ENCODE assay signal across 8 cellular contexts in the genomic region with DNA sequence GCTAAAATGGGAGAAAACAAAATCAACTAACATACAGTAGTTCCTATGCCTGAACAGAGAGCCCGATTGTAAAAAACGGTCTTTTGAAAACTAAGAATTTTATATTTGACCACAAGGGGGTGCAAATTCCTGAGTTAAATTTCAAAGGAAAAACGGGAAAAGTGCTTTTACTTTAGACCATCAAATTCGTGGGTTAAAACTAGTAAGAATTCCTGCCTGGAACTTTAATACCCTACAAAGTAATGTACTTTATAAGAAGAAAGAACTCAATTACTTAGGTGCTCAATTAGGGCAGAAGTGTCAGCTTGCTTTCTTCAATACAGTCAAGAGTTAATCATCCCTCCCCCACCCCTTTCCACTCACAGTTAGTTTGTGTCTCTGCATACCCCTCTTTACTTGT.
A peak's percentile ranks its signal among the peaks of the same experiment; 100 is the strongest.
DNase-seq lines count a peak whose midpoint lies in the region; TF ChIP-seq lines count a peak whose summit lies in the region.

No MANE protein-coding gene starts in this region.

- peaks cover 16% of the 10 kb centered on the region for H3K23me2 ChIP-seq in H9 (ENCODE audit: insufficient read length, low read depth, low read length, poor library complexity, severe bottlenecking)

- H3K36me3 ChIP-seq in WERI-Rb-1: peaks cover 6% of the 10 kb centered on the region

- H3K4me1 Mint-ChIP-seq in H9: peaks cover 6 to 13% of the 10 kb centered on the region in 2 experiments

- no peak overlapping the region for H2AFZ ChIP-seq in H9 (ENCODE audit: low read length)

- no peaks in the 10 kb centered on the region; a peak in 1 of 5 replicates for H3K9me3 Mint-ChIP-seq in H9

- H3K23ac ChIP-seq in H9 (ENCODE audit: insufficient read length, low read depth, low read length): no peak overlapping the region

- no peak overlapping the region for H4K5ac ChIP-seq in H9 (ENCODE audit: insufficient read length, low read depth, low read length)

- no peaks in the 10 kb centered on the region for H3K4me1 ChIP-seq in H9 (ENCODE audit: insufficient read depth, low read length)

- H3K9ac ChIP-seq in H9 (ENCODE audit: extremely low read depth, insufficient read length, low read length): no peak overlapping the region

- H2BK12ac ChIP-seq in H9 (ENCODE audit: insufficient read length, low read depth, low read length): no peak overlapping the region

- H3K36me3 Mint-ChIP-seq in H9 (ENCODE audit: insufficient read depth in 1 of 3, low read depth in 3 of 3): no peaks in the 10 kb centered on the region; a peak in 1 of 7 replicates

- H2BK5ac ChIP-seq in H9 (ENCODE audit: insufficient read length, low read length): no peak overlapping the region

- no peak overlapping the region for H3K4me2 ChIP-seq in H9 (ENCODE audit: insufficient read depth, insufficient read length, low read length)

- H3K9me3 ChIP-seq in H9 (ENCODE audit: control insufficient read depth, low read depth, low read length) (no peaks in the 10 kb centered on the region), WERI-Rb-1 (ENCODE audit: severe bottlenecking) (no peaks in the 10 kb centered on the region)

- H4K8ac ChIP-seq in H9 (replicated peaks; ENCODE audit: insufficient read length, low read depth, low read length): no peak overlapping the region

- DNase-seq in H9: no peak
- peak; percentile 35 for DNase-seq in SK-N-DZ (ENCODE audit: low spot score)
- peak; percentile 68 for DNase-seq in fibroblast of pulmonary artery (ENCODE audit: low read depth)
- no peak for DNase-seq in retinal pigment epithelial cell (ENCODE audit: low read depth)
- no peak for DNase-seq in UCSD-AML1 (lab: John Stamatoyannopoulos, UW; ENCODE audit: unreplicated experiment)
- DNase-seq in WERI-Rb-1: no peak
- no peak for DNase-seq in NCI-H187 (lab: John Stamatoyannopoulos, UW)

- WGBS in H9 (ENCODE audit: extremely low coverage, insufficient read length, low lambda C conversion rate): no CpG with 5 or more reads among the region's 4 CpGs

- no peaks in the 10 kb centered on the region for H4K20me1 ChIP-seq in H9 (ENCODE audit: control insufficient read depth, insufficient read depth, insufficient read length)

- H3K18ac ChIP-seq in H9 (ENCODE audit: insufficient read length, low read depth, low read length): no peak overlapping the region

- H3K79me1 ChIP-seq in H9 (ENCODE audit: insufficient read depth, low read depth, low read length, poor library complexity, severe bottlenecking): no peaks in the 10 kb centered on the region

- no peak overlapping the region for H4K91ac ChIP-seq in H9 (ENCODE audit: insufficient read length, low read depth, low read length)

- TF ChIP-seq CTCF in C4-2B (conservative IDR thresholded peaks at IDR 0.05): peak; percentile 68
- peak; percentile 79 for TF ChIP-seq CTCF in H9 (conservative IDR thresholded peaks at IDR 0.05)
- TF ChIP-seq CTCF in fibroblast of pulmonary artery (IDR thresholded peaks at IDR 0.05; ENCODE audit: low read length, missing control alignments): peak; percentile 46
- peak; percentile 41 for TF ChIP-seq CTCF in retinal pigment epithelial cell (conservative IDR thresholded peaks at IDR 0.05; ENCODE audit: low read depth, low read length)
- no peak for TF ChIP-seq CTCF in WERI-Rb-1 (IDR thresholded peaks at IDR 0.05; ENCODE audit: low read depth, low read length)

- H3K27me3 ChIP-seq in H9 (ENCODE audit: insufficient read depth, low read length): no peaks in the 10 kb centered on the region
- H3K27me3 ChIP-seq in WERI-Rb-1 (ENCODE audit: insufficient read depth, low read depth, severe bottlenecking): no peaks in the 10 kb centered on the region

- H3K4ac ChIP-seq in H9 (ENCODE audit: low read depth, low read length): no peak overlapping the region

- H2BK120ac ChIP-seq in H9 (ENCODE audit: low read depth, low read length, poor library complexity, severe bottlenecking): no peak overlapping the region

- 0 out of 2 replicates have a peak, but pooled peaks cover 2% of the 10 kb centered on the region for H3K79me2 ChIP-seq in H9 (ENCODE audit: insufficient read depth, low read length)

- no peak overlapping the region for H3K4me3 Mint-ChIP-seq in H9

- no peak overlapping the region for H2BK20ac ChIP-seq in H9 (ENCODE audit: low read depth, low read length, poor library complexity, severe bottlenecking)

- H3K27ac ChIP-seq in C4-2B (no peak overlapping the region), H9 (ENCODE audit: insufficient read length, low read depth, low read length) (no peak overlapping the region), WERI-Rb-1 (no peak overlapping the region)

- H3K14ac ChIP-seq in H9 (ENCODE audit: insufficient read depth, low read length): no peak overlapping the region

- H3K27ac Mint-ChIP-seq in H9: no peak overlapping the region

- H3K4me3 ChIP-seq in fibroblast of pulmonary artery (replicated peaks; ENCODE audit: low read depth, low read length) (peak overlapping the region; percentile 37), retinal pigment epithelial cell (ENCODE audit: low read length) (no peak overlapping the region), WERI-Rb-1 (ENCODE audit: low read depth, low read length) (no peak overlapping the region)

- no peak overlapping the region for H2AK5ac ChIP-seq in H9 (ENCODE audit: insufficient read length, low read length)

- H2BK15ac ChIP-seq in H9 (ENCODE audit: low read depth, low read length): no peak overlapping the region

- no peak overlapping the region for H3K56ac ChIP-seq in H9 (ENCODE audit: insufficient read length, low read depth, low read length)

- H3K27me3 Mint-ChIP-seq in H9 (ENCODE audit: low read depth): peaks cover 5% of the 10 kb centered on the region; the same call in 1 of the 2 replicates

- H3T11ph ChIP-seq in H9 (ENCODE audit: low read length): no peak overlapping the region

Comparison
In these comparisons a context has a peak if more than half of its experiments do, and no peak if none do; other contexts are left out.
1. DNase-seq: peak in SK-N-DZ (single experiment) and fibroblast of pulmonary artery (single experiment); none in H9 (single experiment), retinal pigment epithelial cell (single experiment), UCSD-AML1 (single experiment), WERI-Rb-1 (single experiment) and NCI-H187 (0 of 2).